Comparison of ENCODE assay signal across 8 cellular contexts in genomic region chr11:19723572-19724342, GRCh38. TPM values are rescaled to one million over a fixed set of nuclear protein-coding genes. Genes with fewer than 3 reads are reported as not detected.
DNase-seq lines count a peak whose midpoint lies in the region; ATAC-seq and TF ChIP-seq lines count a peak whose summit lies in the region.

No MANE protein-coding gene starts in this region.

- POLR2A ChIA-PET in Caco-2 (lab: Charles Lee) = no interaction called here

- H3K27me3 Mint-ChIP-seq in activated T-cell treated with anti-CD3 and anti-CD28 coated beads, Interleukin-2, amount 50 U/mL, for 24 hours = no peaks in the 10 kb centered on the region
- H3K27me3 Mint-ChIP-seq in Caco-2 (ENCODE audit: insufficient read depth, unreplicated experiment) = no peaks in the 10 kb centered on the region

- ATAC-seq in GM19351 (IDR thresholded peaks at IDR 0.05; ENCODE audit: unreplicated experiment) = no peak

- no peaks in the 10 kb centered on the region for H3K4me1 ChIP-seq in smooth muscle cell (ENCODE audit: low read depth)
- H3K4me1 ChIP-seq in Caco-2 = peaks cover 9% of the 10 kb centered on the region; the same call in 1 of the 2 replicates

- H2AFZ ChIP-seq in smooth muscle cell (ENCODE audit: low read depth) = no peak overlapping the region

- no peaks in the 10 kb centered on the region for H4K20me1 ChIP-seq in smooth muscle cell (ENCODE audit: low read depth)

- 28% methylated on average over 5 of the region's 5 CpGs for WGBS in smooth muscle cell (ENCODE audit: low lambda C conversion rate)

- peak overlapping the region; percentile 74 for H3K27ac Mint-ChIP-seq in activated T-cell treated with anti-CD3 and anti-CD28 coated beads, Interleukin-2, amount 50 U/mL, for 24 hours
- H3K27ac Mint-ChIP-seq in Caco-2 (ENCODE audit: unreplicated experiment) = no peak overlapping the region

- TF ChIP-seq CTCF in fibroblast of pulmonary artery (IDR thresholded peaks at IDR 0.05; ENCODE audit: low read length, missing control alignments) (no peak), smooth muscle cell (IDR thresholded peaks at IDR 0.05; ENCODE audit: borderline replicate concordance, insufficient read depth, poor library complexity, severe bottlenecking) (no peak), Caco-2 (IDR thresholded peaks at IDR 0.05; ENCODE audit: insufficient read depth in 1 of 2, low read depth in 1 of 2, low read length in 1 of 2, severe bottlenecking in 1 of 2, unreplicated experiment in 1 of 2) (no peak)

- no peak overlapping the region for H3K9ac ChIP-seq in smooth muscle cell (ENCODE audit: low read depth)

- intact Hi-C loops in Caco-2 (cut with micrococcal nuclease; ENCODE audit: unreplicated experiment) = no loop called here

- H3K9me3 Mint-ChIP-seq in activated T-cell treated with anti-CD3 and anti-CD28 coated beads, Interleukin-2, amount 50 U/mL, for 24 hours = no peaks in the 10 kb centered on the region
- no peaks in the 10 kb centered on the region for H3K9me3 Mint-ChIP-seq in Caco-2 (ENCODE audit: unreplicated experiment)

- H3K4me3 ChIP-seq in fibroblast of pulmonary artery (replicated peaks; ENCODE audit: low read depth, low read length) (no peak overlapping the region), smooth muscle cell (no peak overlapping the region), Caco-2 (ENCODE audit: low read depth, low read length) (no peak overlapping the region)

- DNase-seq in HCEC 1CT = peak; percentile 41
- peak; percentile 59 for DNase-seq in activated T-cell treated with anti-CD3 and anti-CD28 coated beads, Interleukin-2, amount 50 U/mL, for 24 hours
- DNase-seq in fibroblast of pulmonary artery (ENCODE audit: low read depth) = peak; percentile 27
- DNase-seq in smooth muscle cell (lab: John Stamatoyannopoulos, UW; ENCODE audit: unreplicated experiment) = no peak
- DNase-seq in SHP77 (lab: John Stamatoyannopoulos, UW) = no peak
- DNase-seq in amniotic stem cell (lab: John Stamatoyannopoulos, UW) = no peak
- no peak for DNase-seq in Caco-2

- no peaks in the 10 kb centered on the region for H3K27me3 ChIP-seq in smooth muscle cell (ENCODE audit: low read depth)
- H3K27me3 ChIP-seq in Caco-2 (replicated peaks; ENCODE audit: control insufficient read depth, insufficient read depth, low read length) = no peaks in the 10 kb centered on the region

- H3K27ac ChIP-seq in smooth muscle cell (ENCODE audit: low read depth) = no peak overlapping the region

- no peak overlapping the region for H3K4me3 Mint-ChIP-seq in activated T-cell treated with anti-CD3 and anti-CD28 coated beads, Interleukin-2, amount 50 U/mL, for 24 hours
- no peak overlapping the region for H3K4me3 Mint-ChIP-seq in Caco-2 (ENCODE audit: unreplicated experiment)

- H3K36me3 ChIP-seq in smooth muscle cell (ENCODE audit: low read depth) (no peaks in the 10 kb centered on the region), Caco-2 (ENCODE audit: control insufficient read depth, insufficient read depth, low read length) (no peaks in the 10 kb centered on the region)

- H3K9me3 ChIP-seq in smooth muscle cell (replicated peaks; ENCODE audit: low read depth) = no peaks in the 10 kb centered on the region
- no peaks in the 10 kb centered on the region for H3K9me3 ChIP-seq in Caco-2

- CTCF ChIA-PET in Caco-2 (lab: Charles Lee) = interaction anchor here (1.0 kb wide), 1 partner anchor 163 kb away, joined by 3 read pairs; no protein-coding TSS in a partner anchor

- BruUV-seq in Caco-2 (replicated peaks; lab: Mats Ljungman, UMichigan) = no TSS peak

- peaks cover 33% of the 10 kb centered on the region for H3K4me1 Mint-ChIP-seq in activated T-cell treated with anti-CD3 and anti-CD28 coated beads, Interleukin-2, amount 50 U/mL, for 24 hours (ENCODE audit: low read depth)
- H3K4me1 Mint-ChIP-seq in Caco-2 (ENCODE audit: low read depth, unreplicated experiment) = peaks cover 12% of the 10 kb centered on the region

- no peaks in the 10 kb centered on the region for H3K36me3 Mint-ChIP-seq in activated T-cell treated with anti-CD3 and anti-CD28 coated beads, Interleukin-2, amount 50 U/mL, for 24 hours (ENCODE audit: low read depth)
- H3K36me3 Mint-ChIP-seq in Caco-2 (ENCODE audit: insufficient read depth, unreplicated experiment) = no peaks in the 10 kb centered on the region

- no peaks in the 10 kb centered on the region for H3F3A ChIP-seq in smooth muscle cell (ENCODE audit: low read depth)

- H3K79me2 ChIP-seq in smooth muscle cell (ENCODE audit: low read depth) = no peaks in the 10 kb centered on the region

- peak overlapping the region; percentile 31 for H3K4me2 ChIP-seq in smooth muscle cell

RNA-seq across cellular contexts. Expression of gene NAV2, which starts 11.1 kb away (rescaled TPM):
- total RNA-seq in smooth muscle cell = 44.2 and 67.5 TPM in 2 replicates
- polyA plus RNA-seq in smooth muscle cell = 14.1 and 33.2 TPM in 2 replicates
- 63.5 and 64.7 TPM in 2 replicates for total RNA-seq in Caco-2 (2022)

Comparison
In these comparisons a context has a peak if more than half of its experiments do, and no peak if none do; other contexts are left out.
1. DNase-seq: peak in HCEC 1CT (single experiment), activated T-cell treated with anti-CD3 and anti-CD28 coated beads, Interleukin-2, amount 50 U/mL, for 24 hours (single experiment) and fibroblast of pulmonary artery (single experiment); none in smooth muscle cell (single experiment), SHP77 (0 of 2), amniotic stem cell (single experiment) and Caco-2 (0 of 2).